In the genomic region with DNA sequence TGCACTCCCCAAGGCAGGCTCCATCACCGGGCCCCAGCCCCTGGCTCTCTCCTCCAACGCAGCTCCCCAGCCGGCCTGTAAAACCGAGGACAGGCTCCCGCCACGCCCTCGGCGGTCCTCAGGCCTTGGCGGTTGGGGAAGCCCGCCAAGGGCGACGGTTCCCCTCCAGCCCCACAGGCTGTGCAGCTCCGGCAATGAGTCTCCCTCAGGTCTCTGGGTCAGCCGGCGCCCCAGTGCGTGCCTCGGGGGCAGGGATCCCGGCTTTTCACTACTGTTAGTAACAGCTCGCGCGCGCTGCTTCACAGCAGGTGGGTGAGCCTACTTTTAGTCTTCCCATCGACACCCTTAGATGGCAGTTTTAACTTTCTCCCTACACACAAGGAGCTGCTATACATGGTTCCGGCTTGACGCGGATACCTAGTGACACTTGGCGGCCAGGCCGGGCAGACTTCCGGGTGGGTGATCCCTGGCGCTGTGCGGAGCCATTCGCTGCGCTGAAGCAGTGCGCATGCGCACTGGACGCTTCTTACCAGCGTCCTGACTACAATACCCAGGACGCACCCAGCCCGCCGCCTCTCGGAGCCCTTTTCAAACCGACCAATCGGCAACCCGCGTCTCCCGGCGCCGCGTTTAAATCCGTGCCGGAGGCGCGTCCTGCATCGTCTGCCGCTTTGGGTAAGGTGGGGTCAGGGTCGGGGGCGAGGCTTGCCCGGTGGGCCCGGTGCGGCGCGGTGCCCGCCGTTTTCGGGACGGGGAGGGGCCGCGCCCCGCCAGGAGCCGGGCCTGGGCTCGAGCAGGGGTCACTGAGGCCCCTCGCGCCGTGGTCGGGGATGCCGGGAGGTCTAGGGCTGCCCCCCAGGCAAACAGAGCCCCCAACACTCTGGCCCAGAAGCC, we compare ENCODE assay signal across 1 cellular context.
TF ChIP-seq lines count a peak whose summit lies in the region.

A gene with protein sequence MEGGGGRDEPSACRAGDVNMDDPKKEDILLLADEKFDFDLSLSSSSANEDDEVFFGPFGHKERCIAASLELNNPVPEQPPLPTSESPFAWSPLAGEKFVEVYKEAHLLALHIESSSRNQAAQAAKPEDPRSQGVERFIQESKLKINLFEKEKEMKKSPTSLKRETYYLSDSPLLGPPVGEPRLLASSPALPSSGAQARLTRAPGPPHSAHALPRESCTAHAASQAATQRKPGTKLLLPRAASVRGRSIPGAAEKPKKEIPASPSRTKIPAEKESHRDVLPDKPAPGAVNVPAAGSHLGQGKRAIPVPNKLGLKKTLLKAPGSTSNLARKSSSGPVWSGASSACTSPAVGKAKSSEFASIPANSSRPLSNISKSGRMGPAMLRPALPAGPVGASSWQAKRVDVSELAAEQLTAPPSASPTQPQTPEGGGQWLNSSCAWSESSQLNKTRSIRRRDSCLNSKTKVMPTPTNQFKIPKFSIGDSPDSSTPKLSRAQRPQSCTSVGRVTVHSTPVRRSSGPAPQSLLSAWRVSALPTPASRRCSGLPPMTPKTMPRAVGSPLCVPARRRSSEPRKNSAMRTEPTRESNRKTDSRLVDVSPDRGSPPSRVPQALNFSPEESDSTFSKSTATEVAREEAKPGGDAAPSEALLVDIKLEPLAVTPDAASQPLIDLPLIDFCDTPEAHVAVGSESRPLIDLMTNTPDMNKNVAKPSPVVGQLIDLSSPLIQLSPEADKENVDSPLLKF (plus strand): TSS at position 614 of the 894 bp plus-strand sequence. CDS start 531 bp downstream, outside the sequence.

TF ChIP-seq in GM12878, 131 proteins besides CTCF, POLR2A, EP300 and RAD21 (continued from another document):
- TF ChIP-seq, protein P1, sequence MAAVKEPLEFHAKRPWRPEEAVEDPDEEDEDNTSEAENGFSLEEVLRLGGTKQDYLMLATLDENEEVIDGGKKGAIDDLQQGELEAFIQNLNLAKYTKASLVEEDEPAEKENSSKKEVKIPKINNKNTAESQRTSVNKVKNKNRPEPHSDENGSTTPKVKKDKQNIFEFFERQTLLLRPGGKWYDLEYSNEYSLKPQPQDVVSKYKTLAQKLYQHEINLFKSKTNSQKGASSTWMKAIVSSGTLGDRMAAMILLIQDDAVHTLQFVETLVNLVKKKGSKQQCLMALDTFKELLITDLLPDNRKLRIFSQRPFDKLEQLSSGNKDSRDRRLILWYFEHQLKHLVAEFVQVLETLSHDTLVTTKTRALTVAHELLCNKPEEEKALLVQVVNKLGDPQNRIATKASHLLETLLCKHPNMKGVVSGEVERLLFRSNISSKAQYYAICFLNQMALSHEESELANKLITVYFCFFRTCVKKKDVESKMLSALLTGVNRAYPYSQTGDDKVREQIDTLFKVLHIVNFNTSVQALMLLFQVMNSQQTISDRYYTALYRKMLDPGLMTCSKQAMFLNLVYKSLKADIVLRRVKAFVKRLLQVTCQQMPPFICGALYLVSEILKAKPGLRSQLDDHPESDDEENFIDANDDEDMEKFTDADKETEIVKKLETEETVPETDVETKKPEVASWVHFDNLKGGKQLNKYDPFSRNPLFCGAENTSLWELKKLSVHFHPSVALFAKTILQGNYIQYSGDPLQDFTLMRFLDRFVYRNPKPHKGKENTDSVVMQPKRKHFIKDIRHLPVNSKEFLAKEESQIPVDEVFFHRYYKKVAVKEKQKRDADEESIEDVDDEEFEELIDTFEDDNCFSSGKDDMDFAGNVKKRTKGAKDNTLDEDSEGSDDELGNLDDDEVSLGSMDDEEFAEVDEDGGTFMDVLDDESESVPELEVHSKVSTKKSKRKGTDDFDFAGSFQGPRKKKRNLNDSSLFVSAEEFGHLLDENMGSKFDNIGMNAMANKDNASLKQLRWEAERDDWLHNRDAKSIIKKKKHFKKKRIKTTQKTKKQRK (IDR thresholded peaks at IDR 0.05; ENCODE audit: low read depth, low read length), result no peak
- no peak for TF ChIP-seq YBX1 (IDR thresholded peaks at IDR 0.05)
- TF ChIP-seq ZSCAN29 (IDR thresholded peaks at IDR 0.05), result no peak
- TF ChIP-seq RELA (IDR thresholded peaks at IDR 0.05; ENCODE audit: borderline replicate concordance, partially characterized antibody), result peak; percentile 51
- peak; percentile 71; the same call in 1 of the 2 replicates for TF ChIP-seq CREB1 (IDR thresholded peaks at IDR 0.05; ENCODE audit: low read depth)
- no peak for TF ChIP-seq CHD4 (IDR thresholded peaks at IDR 0.05)
- TF ChIP-seq MYC (IDR thresholded peaks at IDR 0.05; ENCODE audit: insufficient read depth, insufficient read length, insufficient replicate concordance, low read length, severe bottlenecking), result no peak
- TF ChIP-seq NKRF (conservative IDR thresholded peaks at IDR 0.05), result peak; percentile 100
- no peak for TF ChIP-seq TBL1XR1 (IDR thresholded peaks at IDR 0.05; ENCODE audit: low read depth, low read length)
- peak; percentile 53; the same call in 1 of the 2 replicates for TF ChIP-seq FOXK2 (IDR thresholded peaks at IDR 0.05)
- TF ChIP-seq CBX5 (IDR thresholded peaks at IDR 0.05; ENCODE audit: low read depth), result no peak
- TF ChIP-seq HDGF (IDR thresholded peaks at IDR 0.05), result no peak
- TF ChIP-seq ESRRA (IDR thresholded peaks at IDR 0.05; ENCODE audit: low read length), result no peak
- TF ChIP-seq WRNIP1 (IDR thresholded peaks at IDR 0.05; ENCODE audit: borderline replicate concordance, low read depth, low read length), result no peak
- no peak for TF ChIP-seq SUZ12 (IDR thresholded peaks at IDR 0.05; ENCODE audit: unreplicated experiment)
- TF ChIP-seq CHD2 (IDR thresholded peaks at IDR 0.05; ENCODE audit: borderline replicate concordance, low read depth, low read length), result peak; percentile 86
- TF ChIP-seq USF1 (IDR thresholded peaks at IDR 0.05; ENCODE audit: borderline replicate concordance, extremely low read length, insufficient read depth, low read depth, low read length), result no peak
- no peak for TF ChIP-seq IRF4 (IDR thresholded peaks at IDR 0.05; ENCODE audit: low read depth, low read length)
- TF ChIP-seq, protein P2, sequence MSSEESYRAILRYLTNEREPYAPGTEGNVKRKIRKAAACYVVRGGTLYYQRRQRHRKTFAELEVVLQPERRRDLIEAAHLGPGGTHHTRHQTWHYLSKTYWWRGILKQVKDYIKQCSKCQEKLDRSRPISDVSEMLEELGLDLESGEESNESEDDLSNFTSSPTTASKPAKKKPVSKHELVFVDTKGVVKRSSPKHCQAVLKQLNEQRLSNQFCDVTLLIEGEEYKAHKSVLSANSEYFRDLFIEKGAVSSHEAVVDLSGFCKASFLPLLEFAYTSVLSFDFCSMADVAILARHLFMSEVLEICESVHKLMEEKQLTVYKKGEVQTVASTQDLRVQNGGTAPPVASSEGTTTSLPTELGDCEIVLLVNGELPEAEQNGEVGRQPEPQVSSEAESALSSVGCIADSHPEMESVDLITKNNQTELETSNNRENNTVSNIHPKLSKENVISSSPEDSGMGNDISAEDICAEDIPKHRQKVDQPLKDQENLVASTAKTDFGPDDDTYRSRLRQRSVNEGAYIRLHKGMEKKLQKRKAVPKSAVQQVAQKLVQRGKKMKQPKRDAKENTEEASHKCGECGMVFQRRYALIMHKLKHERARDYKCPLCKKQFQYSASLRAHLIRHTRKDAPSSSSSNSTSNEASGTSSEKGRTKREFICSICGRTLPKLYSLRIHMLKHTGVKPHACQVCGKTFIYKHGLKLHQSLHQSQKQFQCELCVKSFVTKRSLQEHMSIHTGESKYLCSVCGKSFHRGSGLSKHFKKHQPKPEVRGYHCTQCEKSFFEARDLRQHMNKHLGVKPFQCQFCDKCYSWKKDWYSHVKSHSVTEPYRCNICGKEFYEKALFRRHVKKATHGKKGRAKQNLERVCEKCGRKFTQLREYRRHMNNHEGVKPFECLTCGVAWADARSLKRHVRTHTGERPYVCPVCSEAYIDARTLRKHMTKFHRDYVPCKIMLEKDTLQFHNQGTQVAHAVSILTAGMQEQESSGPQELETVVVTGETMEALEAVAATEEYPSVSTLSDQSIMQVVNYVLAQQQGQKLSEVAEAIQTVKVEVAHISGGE (CRISPR knock-in tag; IDR thresholded peaks at IDR 0.05), result peak; percentile 52
- TF ChIP-seq BACH1 (IDR thresholded peaks at IDR 0.05; ENCODE audit: borderline replicate concordance), result no peak; the same call in 1 of the 2 replicates
- TF ChIP-seq BHLHE40 (IDR thresholded peaks at IDR 0.05; ENCODE audit: borderline replicate concordance in 1 of 2, low read depth in 2 of 2, low read length in 1 of 2), result peak in 1 of 2 experiments; percentile 47; a peak in 1 of 4 replicates
- TF ChIP-seq ZNF207 (IDR thresholded peaks at IDR 0.05; ENCODE audit: borderline replicate concordance), result no peak; the same call in 1 of the 2 replicates
- TF ChIP-seq MYB (IDR thresholded peaks at IDR 0.05; ENCODE audit: borderline replicate concordance, low read depth, low read length), result no peak
- no peak for TF ChIP-seq EZH2 (IDR thresholded peaks at IDR 0.05; ENCODE audit: borderline replicate concordance, control insufficient read depth, low read depth, low read length)
- TF ChIP-seq ASH2L (IDR thresholded peaks at IDR 0.05; ENCODE audit: borderline replicate concordance, low read depth), result no peak
- no peak for TF ChIP-seq STAT3 (IDR thresholded peaks at IDR 0.05; ENCODE audit: low read depth, low read length)
- TF ChIP-seq POLR2AphosphoS2 (IDR thresholded peaks at IDR 0.05; ENCODE audit: low read depth, low read length), result 0 out of 2 replicates have a peak, but pooled peaks have one; percentile 60
- TF ChIP-seq NFYA (IDR thresholded peaks at IDR 0.05; ENCODE audit: borderline replicate concordance, low read depth, low read length), result no peak
TF ChIP-seq in GM12878: peak in this region for 47.
